ENCODE assay signal across 8 cellular contexts in genomic region chr3:158167737-158168469, GRCh38. TPM values are rescaled to one million over a fixed set of nuclear protein-coding genes. Genes with fewer than 3 reads are reported as not detected.
DNase-seq lines count a peak whose midpoint lies in the region; ATAC-seq and TF ChIP-seq lines count a peak whose summit lies in the region.

No MANE protein-coding gene starts in this region.

- no peaks in the 10 kb centered on the region for H3K4me1 ChIP-seq in ascending aorta

- no peak for DNase-seq in CD4-positive, alpha-beta T cell
- DNase-seq in HT-29 (ENCODE audit: low spot score) = peak; percentile 74
- DNase-seq in activated CD8-positive, alpha-beta T cell treated with anti-CD3 and anti-CD28 coated beads for 36 hours = peak; percentile 35
- peak; percentile 91 for DNase-seq in kidney tubule cell (ENCODE audit: low spot score)
- DNase-seq in WTC11 (ENCODE audit: low spot score) = no peak
- DNase-seq in D341Med (ENCODE audit: low spot score) = no peak
- no peak for DNase-seq in ascending aorta (ENCODE audit: low spot score in 2 of 2)

- H3K27me3 Mint-ChIP-seq in CD4-positive, alpha-beta T cell = no peaks in the 10 kb centered on the region
- no peaks in the 10 kb centered on the region for H3K27me3 Mint-ChIP-seq in activated CD8-positive, alpha-beta T cell treated with anti-CD3 and anti-CD28 coated beads for 36 hours
- H3K27me3 Mint-ChIP-seq in WTC11 (ENCODE audit: low read depth) = no peaks in the 10 kb centered on the region

- POLR2A ChIA-PET in CD4-positive, alpha-beta T cell (lab: Charles Lee) = no interaction called here
- POLR2A ChIA-PET in activated CD8-positive, alpha-beta T cell treated with anti-CD3 and anti-CD28 coated beads for 36 hours (lab: Charles Lee) = no interaction called here
- POLR2A ChIA-PET in WTC11 (lab: Charles Lee) = no interaction called here

- no peaks in the 10 kb centered on the region for H3K36me3 ChIP-seq in ascending aorta

- intact Hi-C loops in CD4-positive, alpha-beta T cell (cut with DNase I, micrococcal nuclease) = no loop called here
- intact Hi-C loops in activated CD8-positive, alpha-beta T cell treated with anti-CD3 and anti-CD28 coated beads for 36 hours (cut with micrococcal nuclease) = no loop called here
- intact Hi-C loops in ascending aorta (cut with DNase I) = no loop called here

- H3K27ac ChIP-seq in CD4-positive, alpha-beta T cell (ENCODE audit: low read depth, low read length) = no peak overlapping the region
- H3K27ac ChIP-seq in ascending aorta = no peak overlapping the region

- H3K9me3 Mint-ChIP-seq in CD4-positive, alpha-beta T cell = no peaks in the 10 kb centered on the region
- no peaks in the 10 kb centered on the region for H3K9me3 Mint-ChIP-seq in activated CD8-positive, alpha-beta T cell treated with anti-CD3 and anti-CD28 coated beads for 36 hours
- no peaks in the 10 kb centered on the region for H3K9me3 Mint-ChIP-seq in WTC11

- CTCF ChIA-PET in CD4-positive, alpha-beta T cell (lab: Charles Lee) = no interaction called here
- CTCF ChIA-PET in activated CD8-positive, alpha-beta T cell treated with anti-CD3 and anti-CD28 coated beads for 36 hours (lab: Charles Lee) = no interaction called here
- CTCF ChIA-PET in WTC11 (lab: Charles Lee) = interaction anchor here (0.7 kb wide), 1 partner anchor 9 kb away, joined by 3 read pairs; no protein-coding TSS in a partner anchor

- no peaks in the 10 kb centered on the region for H3K27me3 ChIP-seq in CD4-positive, alpha-beta T cell (ENCODE audit: control insufficient read depth, insufficient read depth, low read length)
- no peaks in the 10 kb centered on the region for H3K27me3 ChIP-seq in ascending aorta

- no peak overlapping the region for H3K27ac Mint-ChIP-seq in CD4-positive, alpha-beta T cell
- H3K27ac Mint-ChIP-seq in activated CD8-positive, alpha-beta T cell treated with anti-CD3 and anti-CD28 coated beads for 36 hours = no peak overlapping the region
- H3K27ac Mint-ChIP-seq in WTC11 = no peak overlapping the region

- no peak overlapping the region for H3K4me3 Mint-ChIP-seq in CD4-positive, alpha-beta T cell
- H3K4me3 Mint-ChIP-seq in activated CD8-positive, alpha-beta T cell treated with anti-CD3 and anti-CD28 coated beads for 36 hours = no peak overlapping the region
- no peak overlapping the region for H3K4me3 Mint-ChIP-seq in WTC11

- H3K36me3 Mint-ChIP-seq in CD4-positive, alpha-beta T cell (ENCODE audit: low read depth) = peaks cover 65% of the 10 kb centered on the region
- peaks cover 40% of the 10 kb centered on the region for H3K36me3 Mint-ChIP-seq in activated CD8-positive, alpha-beta T cell treated with anti-CD3 and anti-CD28 coated beads for 36 hours (ENCODE audit: low read depth)
- H3K36me3 Mint-ChIP-seq in WTC11 = no peaks in the 10 kb centered on the region

- no peaks in the 10 kb centered on the region for H3K9me3 ChIP-seq in CD4-positive, alpha-beta T cell (ENCODE audit: control insufficient read depth, low read length)
- H3K9me3 ChIP-seq in ascending aorta = no peaks in the 10 kb centered on the region

- no peaks in the 10 kb centered on the region for H3K4me1 Mint-ChIP-seq in CD4-positive, alpha-beta T cell (ENCODE audit: low read depth)
- peaks cover 8% of the 10 kb centered on the region for H3K4me1 Mint-ChIP-seq in activated CD8-positive, alpha-beta T cell treated with anti-CD3 and anti-CD28 coated beads for 36 hours (ENCODE audit: low read depth)
- H3K4me1 Mint-ChIP-seq in WTC11 = peaks cover 15% of the 10 kb centered on the region

- TF ChIP-seq CTCF in CD4-positive, alpha-beta T cell (IDR thresholded peaks at IDR 0.05) = no peak
- no peak for TF ChIP-seq CTCF in activated CD8-positive, alpha-beta T cell treated with anti-CD3 and anti-CD28 coated beads for 36 hours (IDR thresholded peaks at IDR 0.05)
- TF ChIP-seq CTCF in WTC11 (IDR thresholded peaks at IDR 0.05) (no peak), ascending aorta (IDR thresholded peaks at IDR 0.05) (no peak)

- ATAC-seq in CD4-positive, alpha-beta T cell (ENCODE audit: poor library complexity) = peak; percentile 26
- peak; percentile 72 for ATAC-seq in activated CD8-positive, alpha-beta T cell treated with anti-CD3 and anti-CD28 coated beads for 36 hours
- ATAC-seq in WTC11 (no peak), HG03159 (IDR thresholded peaks at IDR 0.05; ENCODE audit: unreplicated experiment) (no peak)

- no peak overlapping the region for H3K4me3 ChIP-seq in ascending aorta

TF ChIP-seq in WTC11, 78 proteins besides CTCF, POLR2A, EP300 and RAD21:
- TF ChIP-seq ZNF263 (CRISPR knock-in tag; IDR thresholded peaks at IDR 0.05; ENCODE audit: low read depth) (no peak), MXD4 (CRISPR knock-in tag; IDR thresholded peaks at IDR 0.05; ENCODE audit: borderline replicate concordance) (no peak), FOXJ3 (CRISPR knock-in tag; IDR thresholded peaks at IDR 0.05; ENCODE audit: borderline replicate concordance) (no peak)

RNA-seq across cellular contexts. Expression of gene RSRC1, which starts 58.0 kb away (rescaled TPM):
- 10 to 100 TPM; 22.3 to 24.6 TPM for total RNA-seq in CD4-positive, alpha-beta T cell
- total RNA-seq in HT-29 (2014; rRNA removed; shearing (Covaris generic)) = 17.4 and 17.8 TPM in 2 replicates
- total RNA-seq in activated CD8-positive, alpha-beta T cell treated with anti-CD3 and anti-CD28 coated beads for 36 hours = 10 to 100 TPM; 37.9 to 44.7 TPM
- total RNA-seq in WTC11 (2021) (21.3 to 27.7 TPM (median 26.6 TPM) in 3 replicates), ascending aorta (28.0 TPM)

Comparison
In these comparisons a context has a peak if more than half of its experiments do, and no peak if none do; other contexts are left out.
1. ATAC-seq: peak in CD4-positive, alpha-beta T cell (single experiment) and activated CD8-positive, alpha-beta T cell treated with anti-CD3 and anti-CD28 coated beads for 36 hours (single experiment); none in WTC11 (single experiment) and HG03159 (single experiment).
2. DNase-seq: peak in HT-29 (single experiment), activated CD8-positive, alpha-beta T cell treated with anti-CD3 and anti-CD28 coated beads for 36 hours (single experiment) and kidney tubule cell (single experiment); none in CD4-positive, alpha-beta T cell (0 of 10), WTC11 (single experiment), D341Med (single experiment) and ascending aorta (0 of 2).